ENCODE assay signal across 35 cellular contexts in the genomic region with DNA sequence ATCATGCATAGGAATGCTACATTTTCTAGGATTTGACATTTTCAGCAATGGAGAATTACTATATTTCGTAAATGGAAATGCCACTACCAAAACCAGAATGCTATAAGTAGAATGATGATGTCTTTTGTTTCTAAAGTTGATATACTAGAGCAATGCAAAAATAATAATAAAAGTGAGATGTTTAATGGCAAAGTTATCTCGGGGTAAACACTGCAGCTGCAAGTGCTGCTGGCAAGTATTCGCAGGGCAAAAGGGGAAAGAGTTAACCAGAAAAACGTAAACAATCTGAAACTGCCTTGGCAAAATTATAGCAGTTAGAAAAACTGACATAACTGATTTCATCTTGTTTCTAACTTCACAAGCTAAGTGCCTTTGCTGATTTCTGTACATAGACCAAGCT. TPM values are rescaled to one million over a fixed set of nuclear protein-coding genes. Genes with fewer than 3 reads are reported as not detected.
"Had no signal": no experiment of that assay in that cellular context is flagged by ENCODE, and none has a peak within 500 bp of the region (broad histone marks: within the 10 kb centered on the region; RNA-seq: fewer than 3 reads in every experiment).

No MANE protein-coding gene starts in this region.

- H3K36me3 ChIP-seq: MG63 had no signal

- DNase-seq: Karpas-422, Kasumi-1, MG63, MM.1S, MV-4-11, NCI-H1048, NCI-H1092, NCI-H1092 treated with DMSO at 0.1 percent for 48 hours, NCI-H1105, NCI-H1105 treated with DMSO at 0.1 percent for 48 hours, NCI-H1417, NCI-H1417 treated with DMSO at 0.1 percent for 48 hours, NCI-H1436, NCI-H1436 treated with DMSO at 0.1 percent for 48 hours, NCI-H146, NCI-H1694, NCI-H1694 treated with DMSO at 0.1 percent for 48 hours, NCI-H187, NCI-H187 treated with DMSO at 0.1 percent for 48 hours, NCI-H1930, NCI-H2029, NCI-H2029 treated with DMSO at 0.1 percent for 48 hours, NCI-H2081, NCI-H2081 treated with DMSO at 0.1 percent for 48 hours, NCI-H2107, NCI-H2171, NCI-H2171 treated with DMSO at 0.1 percent for 48 hours, NCI-H2227 treated with DMSO at 0.1 percent for 48 hours, NCI-H226, NCI-H345, NCI-H446, NCI-H446 treated with DMSO at 0.1 percent for 48 hours, NCI-H510A had no signal

- H3K4me2 ChIP-seq: KMS-11 had no signal

- H3K9ac ChIP-seq: KMS-11 had no signal

- H3K27me3 ChIP-seq: MG63 had no signal

- H3K4me3 ChIP-seq: MG63 had no signal

- H3K27ac ChIP-seq: KMS-11 had no signal

RNA-seq across cellular contexts. Expression of gene FILIP1, which starts 45.5 kb away (rescaled TPM):
- total RNA-seq: NCI-H460 had no signal
